In genomic region chr6:137802408-137803182, GRCh38 we compare ENCODE assay signal across 30 cellular contexts.
"Had no signal": no experiment of that assay in that cellular context is flagged by ENCODE, and none has a peak within 500 bp of the region (broad histone marks: within the 10 kb centered on the region; RNA-seq: fewer than 3 reads in every experiment).

No MANE protein-coding gene starts in this region.

- H3K27me3 Mint-ChIP-seq: activated CD4-positive, alpha-beta T cell treated with anti-CD3 and anti-CD28 coated beads for 36 hours; activated CD4-positive, alpha-beta T cell treated with anti-CD3 and anti-CD28 coated beads, Interleukin-2, amount 10 ng/mL, durations not matched to agents 7 days and 5 days; activated naive CD4-positive, alpha-beta T cell treated with anti-CD3 and anti-CD28 coated beads, Interleukin-2, amount 50 U/mL, for 24 hours; activated naive CD8-positive, alpha-beta T cell treated with anti-CD3 and anti-CD28 coated beads, Interleukin-2, amount 10 ng/mL, durations not matched to agents 7 days and 5 days; activated T-cell treated with anti-CD3 and anti-CD28 coated beads, Interleukin-2, amount 50 U/mL, for 24 hours; IgD-negative memory B cell had no signal

- ATAC-seq: activated CD4-positive, alpha-beta T cell treated with anti-CD3 and anti-CD28 coated beads for 36 hours; activated CD8-positive, alpha-beta T cell treated with anti-CD3 and anti-CD28 coated beads, Interleukin-2, amount 10 ng/mL, durations not matched to agents 7 days and 5 days had no signal

- H3K36me3 ChIP-seq: ascending aorta, MG63, SJCRH30 had no signal

- H3K4me1 ChIP-seq: ascending aorta had no signal

- H3K4me3 Mint-ChIP-seq: activated CD4-positive, alpha-beta T cell treated with anti-CD3 and anti-CD28 coated beads for 36 hours; activated CD4-positive, alpha-beta T cell treated with anti-CD3 and anti-CD28 coated beads, Interleukin-2, amount 10 ng/mL, durations not matched to agents 7 days and 5 days; activated CD8-positive, alpha-beta T cell treated with anti-CD3 and anti-CD28 coated beads, Interleukin-2, amount 10 ng/mL, durations not matched to agents 7 days and 5 days; activated naive CD4-positive, alpha-beta T cell treated with anti-CD3 and anti-CD28 coated beads, Interleukin-2, amount 50 U/mL, for 24 hours; activated naive CD8-positive, alpha-beta T cell treated with anti-CD3 and anti-CD28 coated beads, Interleukin-2, amount 10 ng/mL, durations not matched to agents 7 days and 5 days; activated T-cell treated with anti-CD3 and anti-CD28 coated beads, Interleukin-2, amount 50 U/mL, for 24 hours; IgD-negative memory B cell; T-helper 2 cell treated with Interferon-gamma antibody and Interleukin-4, amounts not matched to agents 5 μg/mL and 100 μg/mL, for 36 hours had no signal

- H3K27ac ChIP-seq: ascending aorta, SJCRH30, SK-N-MC had no signal

- H3K9me3 ChIP-seq: ascending aorta, MG63, SJCRH30 had no signal

- H3K27ac Mint-ChIP-seq: activated CD4-positive, alpha-beta T cell treated with anti-CD3 and anti-CD28 coated beads, Interleukin-2, amount 10 ng/mL, durations not matched to agents 7 days and 5 days; activated CD8-positive, alpha-beta T cell treated with anti-CD3 and anti-CD28 coated beads, Interleukin-2, amount 10 ng/mL, durations not matched to agents 7 days and 5 days; activated naive CD4-positive, alpha-beta T cell treated with anti-CD3 and anti-CD28 coated beads, Interleukin-2, amount 50 U/mL, for 24 hours; activated naive CD8-positive, alpha-beta T cell treated with anti-CD3 and anti-CD28 coated beads, Interleukin-2, amount 10 ng/mL, durations not matched to agents 7 days and 5 days; activated T-cell treated with anti-CD3 and anti-CD28 coated beads, Interleukin-2, amount 50 U/mL, for 24 hours; T-helper 2 cell treated with Interferon-gamma antibody and Interleukin-4, amounts not matched to agents 5 μg/mL and 100 μg/mL, for 36 hours had no signal

- DNase-seq: activated CD4-positive, alpha-beta T cell treated with anti-CD3 and anti-CD28 coated beads for 36 hours; activated CD4-positive, alpha-beta T cell treated with anti-CD3 and anti-CD28 coated beads, Interleukin-2, amount 10 ng/mL, durations not matched to agents 7 days and 5 days; activated CD4-positive, alpha-beta T cell treated with anti-CD3 and anti-CD28 coated beads, Interleukin-2, amount 50 U/mL, for 48 hours; activated CD8-positive, alpha-beta T cell treated with anti-CD3 and anti-CD28 coated beads, Interleukin-2, amount 10 ng/mL, durations not matched to agents 7 days and 5 days; activated gamma-delta T cell; activated naive CD4-positive, alpha-beta T cell treated with Interleukin-2 at 50 U/mL for 16 hours; activated naive CD8-positive, alpha-beta T cell treated with anti-CD3 and anti-CD28 coated beads, Interleukin-2, amount 10 ng/mL, durations not matched to agents 7 days and 5 days; activated T-cell treated with anti-CD3 and anti-CD28 coated beads, Interleukin-2, amount 50 U/mL, for 24 hours; amygdala; Kasumi-1; KBM-7; MG63; MV-4-11; NCI-H1092 treated with DMSO at 0.1 percent for 48 hours; NCI-H1417; NCI-H187 treated with DMSO at 0.1 percent for 48 hours; NCI-H2081; NCI-H2171 treated with DMSO at 0.1 percent for 48 hours; NCI-H2227 treated with DMSO at 0.1 percent for 48 hours; NCI-H446; NCI-H524; NCI-H748 treated with DMSO at 0.1 percent for 48 hours; NK-92 treated with Interleukin-12 subunit alpha and Interleukin-12 subunit beta, amount 100 ng/mL, for 24 hours; SHP77; SJCRH30 had no signal

- H3K36me3 Mint-ChIP-seq: activated naive CD4-positive, alpha-beta T cell treated with anti-CD3 and anti-CD28 coated beads, Interleukin-2, amount 50 U/mL, for 24 hours had no signal

- H3K27me3 ChIP-seq: ascending aorta, MG63, SJCRH30 had no signal

- H3K9me3 Mint-ChIP-seq: activated naive CD4-positive, alpha-beta T cell treated with anti-CD3 and anti-CD28 coated beads, Interleukin-2, amount 50 U/mL, for 24 hours had no signal

- H3K4me3 ChIP-seq: ascending aorta, MG63, SJCRH30, SK-N-MC had no signal
